ENCODE assay signal across 2 cellular contexts in the genomic region with DNA sequence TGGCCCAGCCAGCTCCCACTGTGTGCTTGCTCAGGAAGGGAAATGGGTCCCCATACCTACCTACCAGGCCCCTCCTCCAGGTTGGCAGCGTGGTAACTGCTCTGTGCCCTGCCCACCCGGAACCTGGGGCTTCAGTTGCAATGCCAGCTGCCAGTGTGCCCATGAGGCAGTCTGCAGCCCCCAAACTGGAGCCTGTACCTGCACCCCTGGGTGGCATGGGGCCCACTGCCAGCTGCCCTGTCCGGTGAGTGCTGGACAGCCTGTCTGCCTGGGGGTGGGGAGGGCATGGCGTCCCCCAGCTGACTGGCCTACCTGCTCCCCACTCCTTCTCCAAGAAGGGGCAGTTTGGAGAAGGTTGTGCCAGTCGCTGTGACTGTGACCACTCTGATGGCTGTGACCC.
TF ChIP-seq lines count a peak whose summit lies in the region.

No MANE protein-coding gene starts in this region.

TF ChIP-seq in HEK293, 187 proteins besides CTCF, POLR2A, EP300 and RAD21:
- no peak for TF ChIP-seq ZSCAN30 (tag by site-specific recombination; IDR thresholded peaks at IDR 0.05)
- TF ChIP-seq HIC1 (tag by site-specific recombination; IDR thresholded peaks at IDR 0.05) = peak; percentile 41; the same call in 1 of the 2 replicates
- no peak for TF ChIP-seq ZNF175 (tag by site-specific recombination; IDR thresholded peaks at IDR 0.05)
- TF ChIP-seq KLF16 (tag by site-specific recombination; IDR thresholded peaks at IDR 0.05) = no peak
- no peak for TF ChIP-seq ZNF239 (tag by site-specific recombination; IDR thresholded peaks at IDR 0.05)

TF ChIP-seq in H1, 55 proteins besides CTCF, POLR2A, EP300 and RAD21:
- TF ChIP-seq RXRA (IDR thresholded peaks at IDR 0.05; ENCODE audit: insufficient read depth, low read depth, low read length) (no peak), CHD2 (IDR thresholded peaks at IDR 0.05; ENCODE audit: low read length) (no peak), ZNF274 (IDR thresholded peaks at IDR 0.05; ENCODE audit: borderline replicate concordance, extremely low read depth, low read length) (no peak), CBX8 (IDR thresholded peaks at IDR 0.05; ENCODE audit: borderline replicate concordance, low read depth, low read length) (no peak), KDM5A (IDR thresholded peaks at IDR 0.05; ENCODE audit: low read length) (no peak), JUND (IDR thresholded peaks at IDR 0.05; ENCODE audit: low read length) (no peak), BACH1 (IDR thresholded peaks at IDR 0.05; ENCODE audit: low read length) (no peak), EZH2 (IDR thresholded peaks at IDR 0.05; ENCODE audit: low read depth, low read length, severe bottlenecking) (no peak), GABPA (IDR thresholded peaks at IDR 0.05; ENCODE audit: borderline replicate concordance, insufficient read depth, low read length) (no peak), SIN3A (conservative IDR thresholded peaks at IDR 0.05 in 1 of 2, IDR thresholded peaks at IDR 0.05 in 1 of 2; ENCODE audit: low read depth in 1 of 2, low read length in 2 of 2) (no peak), FOSL1 (IDR thresholded peaks at IDR 0.05; ENCODE audit: insufficient read depth, low read depth, low read length) (no peak), HDAC2 (IDR thresholded peaks at IDR 0.05; ENCODE audit: borderline replicate concordance in 1 of 2, low read depth in 2 of 2, low read length in 2 of 2) (no peak), YY1 (IDR thresholded peaks at IDR 0.05; ENCODE audit: low read depth, low read length) (no peak), SIRT6 (IDR thresholded peaks at IDR 0.05; ENCODE audit: low read length) (no peak), CHD1 (IDR thresholded peaks at IDR 0.05; ENCODE audit: low read depth, low read length) (no peak), E2F6 (IDR thresholded peaks at IDR 0.05) (no peak), POLR2AphosphoS5 (IDR thresholded peaks at IDR 0.05; ENCODE audit: low read depth, low read length) (no peak)
- TF ChIP-seq, protein P1, sequence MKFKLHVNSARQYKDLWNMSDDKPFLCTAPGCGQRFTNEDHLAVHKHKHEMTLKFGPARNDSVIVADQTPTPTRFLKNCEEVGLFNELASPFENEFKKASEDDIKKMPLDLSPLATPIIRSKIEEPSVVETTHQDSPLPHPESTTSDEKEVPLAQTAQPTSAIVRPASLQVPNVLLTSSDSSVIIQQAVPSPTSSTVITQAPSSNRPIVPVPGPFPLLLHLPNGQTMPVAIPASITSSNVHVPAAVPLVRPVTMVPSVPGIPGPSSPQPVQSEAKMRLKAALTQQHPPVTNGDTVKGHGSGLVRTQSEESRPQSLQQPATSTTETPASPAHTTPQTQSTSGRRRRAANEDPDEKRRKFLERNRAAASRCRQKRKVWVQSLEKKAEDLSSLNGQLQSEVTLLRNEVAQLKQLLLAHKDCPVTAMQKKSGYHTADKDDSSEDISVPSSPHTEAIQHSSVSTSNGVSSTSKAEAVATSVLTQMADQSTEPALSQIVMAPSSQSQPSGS (IDR thresholded peaks at IDR 0.05; ENCODE audit: low read length) = no peak
- TF ChIP-seq, protein P2, sequence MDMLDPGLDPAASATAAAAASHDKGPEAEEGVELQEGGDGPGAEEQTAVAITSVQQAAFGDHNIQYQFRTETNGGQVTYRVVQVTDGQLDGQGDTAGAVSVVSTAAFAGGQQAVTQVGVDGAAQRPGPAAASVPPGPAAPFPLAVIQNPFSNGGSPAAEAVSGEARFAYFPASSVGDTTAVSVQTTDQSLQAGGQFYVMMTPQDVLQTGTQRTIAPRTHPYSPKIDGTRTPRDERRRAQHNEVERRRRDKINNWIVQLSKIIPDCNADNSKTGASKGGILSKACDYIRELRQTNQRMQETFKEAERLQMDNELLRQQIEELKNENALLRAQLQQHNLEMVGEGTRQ (IDR thresholded peaks at IDR 0.05; ENCODE audit: low read length) = no peak
